1 cellular context compared by ENCODE assay signal in the genomic region with DNA sequence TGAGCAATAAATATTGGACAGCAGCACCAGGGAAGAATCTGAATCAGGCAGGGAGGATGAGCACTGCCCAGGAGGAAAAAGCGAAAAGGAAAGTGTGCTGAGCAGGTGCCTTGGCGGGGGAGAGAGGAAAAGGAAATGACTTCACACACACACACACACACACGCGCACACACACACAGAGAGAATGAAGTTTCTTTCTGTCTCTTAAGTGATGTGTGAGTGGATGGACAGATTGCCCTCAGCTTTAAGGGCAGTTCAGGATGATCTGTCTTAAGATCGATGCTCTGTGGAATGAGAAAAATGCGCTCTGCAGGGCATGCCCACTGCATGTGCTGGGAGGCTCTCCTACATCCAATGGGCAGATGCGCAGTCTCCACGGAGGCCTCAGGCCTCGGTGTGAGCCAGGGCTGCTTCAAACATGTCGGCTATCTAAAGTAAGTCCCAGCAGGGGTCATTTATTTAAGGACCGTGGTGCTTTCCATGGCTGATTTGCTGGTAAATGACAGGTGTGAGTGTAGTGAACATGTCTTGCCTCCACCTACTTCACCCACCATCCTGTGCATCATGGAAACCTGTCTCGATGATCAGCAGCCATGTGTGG.
TF ChIP-seq lines count a peak whose summit lies in the region.

No MANE protein-coding gene starts in this region.

TF ChIP-seq in K562, 482 proteins besides CTCF, POLR2A, EP300 and RAD21 (continued from another document and continues in another):
- TF ChIP-seq ETV6 (IDR thresholded peaks at IDR 0.05; ENCODE audit: borderline replicate concordance in 1 of 2, low read depth in 2 of 2, low read length in 1 of 2) (peak; percentile 42 to 53; a peak in 1 of 4 replicates), ETV6 (CRISPR knock-in tag; IDR thresholded peaks at IDR 0.05; ENCODE audit: borderline replicate concordance) (no peak), ZNF766 (CRISPR knock-in tag; conservative IDR thresholded peaks at IDR 0.05) (no peak), SMAD4 (CRISPR knock-in tag; conservative IDR thresholded peaks at IDR 0.05) (0 out of 2 replicates have a peak, but pooled peaks have one; percentile 12), JUN (IDR thresholded peaks at IDR 0.05; ENCODE audit: borderline replicate concordance, low read depth, low read length) (no peak), JUN (CRISPR knock-in tag; IDR thresholded peaks at IDR 0.05; ENCODE audit: borderline replicate concordance) (no peak), TRIM24 (IDR thresholded peaks at IDR 0.05) (no peak), FOXP1 (CRISPR knock-in tag; IDR thresholded peaks at IDR 0.05) (no peak), ZC3H4 (CRISPR knock-in tag; IDR thresholded peaks at IDR 0.05; ENCODE audit: borderline replicate concordance) (no peak), BCL6 (CRISPR knock-in tag; IDR thresholded peaks at IDR 0.05) (no peak), GABPB1 (CRISPR knock-in tag; IDR thresholded peaks at IDR 0.05) (peak; percentile 47; the same call in 1 of the 2 replicates), NR4A1 (CRISPR knock-in tag; IDR thresholded peaks at IDR 0.05) (no peak), NR4A1 (tag; IDR thresholded peaks at IDR 0.05) (peak; percentile 37; the same call in 1 of the 2 replicates), RBFOX2 (IDR thresholded peaks at IDR 0.05; ENCODE audit: low read depth, low read length) (no peak)
- TF ChIP-seq, protein P1, sequence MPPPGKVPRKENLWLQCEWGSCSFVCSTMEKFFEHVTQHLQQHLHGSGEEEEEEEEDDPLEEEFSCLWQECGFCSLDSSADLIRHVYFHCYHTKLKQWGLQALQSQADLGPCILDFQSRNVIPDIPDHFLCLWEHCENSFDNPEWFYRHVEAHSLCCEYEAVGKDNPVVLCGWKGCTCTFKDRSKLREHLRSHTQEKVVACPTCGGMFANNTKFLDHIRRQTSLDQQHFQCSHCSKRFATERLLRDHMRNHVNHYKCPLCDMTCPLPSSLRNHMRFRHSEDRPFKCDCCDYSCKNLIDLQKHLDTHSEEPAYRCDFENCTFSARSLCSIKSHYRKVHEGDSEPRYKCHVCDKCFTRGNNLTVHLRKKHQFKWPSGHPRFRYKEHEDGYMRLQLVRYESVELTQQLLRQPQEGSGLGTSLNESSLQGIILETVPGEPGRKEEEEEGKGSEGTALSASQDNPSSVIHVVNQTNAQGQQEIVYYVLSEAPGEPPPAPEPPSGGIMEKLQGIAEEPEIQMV (tag; conservative IDR thresholded peaks at IDR 0.05; ENCODE audit: low read depth), result no peak
- TF ChIP-seq, protein P2, sequence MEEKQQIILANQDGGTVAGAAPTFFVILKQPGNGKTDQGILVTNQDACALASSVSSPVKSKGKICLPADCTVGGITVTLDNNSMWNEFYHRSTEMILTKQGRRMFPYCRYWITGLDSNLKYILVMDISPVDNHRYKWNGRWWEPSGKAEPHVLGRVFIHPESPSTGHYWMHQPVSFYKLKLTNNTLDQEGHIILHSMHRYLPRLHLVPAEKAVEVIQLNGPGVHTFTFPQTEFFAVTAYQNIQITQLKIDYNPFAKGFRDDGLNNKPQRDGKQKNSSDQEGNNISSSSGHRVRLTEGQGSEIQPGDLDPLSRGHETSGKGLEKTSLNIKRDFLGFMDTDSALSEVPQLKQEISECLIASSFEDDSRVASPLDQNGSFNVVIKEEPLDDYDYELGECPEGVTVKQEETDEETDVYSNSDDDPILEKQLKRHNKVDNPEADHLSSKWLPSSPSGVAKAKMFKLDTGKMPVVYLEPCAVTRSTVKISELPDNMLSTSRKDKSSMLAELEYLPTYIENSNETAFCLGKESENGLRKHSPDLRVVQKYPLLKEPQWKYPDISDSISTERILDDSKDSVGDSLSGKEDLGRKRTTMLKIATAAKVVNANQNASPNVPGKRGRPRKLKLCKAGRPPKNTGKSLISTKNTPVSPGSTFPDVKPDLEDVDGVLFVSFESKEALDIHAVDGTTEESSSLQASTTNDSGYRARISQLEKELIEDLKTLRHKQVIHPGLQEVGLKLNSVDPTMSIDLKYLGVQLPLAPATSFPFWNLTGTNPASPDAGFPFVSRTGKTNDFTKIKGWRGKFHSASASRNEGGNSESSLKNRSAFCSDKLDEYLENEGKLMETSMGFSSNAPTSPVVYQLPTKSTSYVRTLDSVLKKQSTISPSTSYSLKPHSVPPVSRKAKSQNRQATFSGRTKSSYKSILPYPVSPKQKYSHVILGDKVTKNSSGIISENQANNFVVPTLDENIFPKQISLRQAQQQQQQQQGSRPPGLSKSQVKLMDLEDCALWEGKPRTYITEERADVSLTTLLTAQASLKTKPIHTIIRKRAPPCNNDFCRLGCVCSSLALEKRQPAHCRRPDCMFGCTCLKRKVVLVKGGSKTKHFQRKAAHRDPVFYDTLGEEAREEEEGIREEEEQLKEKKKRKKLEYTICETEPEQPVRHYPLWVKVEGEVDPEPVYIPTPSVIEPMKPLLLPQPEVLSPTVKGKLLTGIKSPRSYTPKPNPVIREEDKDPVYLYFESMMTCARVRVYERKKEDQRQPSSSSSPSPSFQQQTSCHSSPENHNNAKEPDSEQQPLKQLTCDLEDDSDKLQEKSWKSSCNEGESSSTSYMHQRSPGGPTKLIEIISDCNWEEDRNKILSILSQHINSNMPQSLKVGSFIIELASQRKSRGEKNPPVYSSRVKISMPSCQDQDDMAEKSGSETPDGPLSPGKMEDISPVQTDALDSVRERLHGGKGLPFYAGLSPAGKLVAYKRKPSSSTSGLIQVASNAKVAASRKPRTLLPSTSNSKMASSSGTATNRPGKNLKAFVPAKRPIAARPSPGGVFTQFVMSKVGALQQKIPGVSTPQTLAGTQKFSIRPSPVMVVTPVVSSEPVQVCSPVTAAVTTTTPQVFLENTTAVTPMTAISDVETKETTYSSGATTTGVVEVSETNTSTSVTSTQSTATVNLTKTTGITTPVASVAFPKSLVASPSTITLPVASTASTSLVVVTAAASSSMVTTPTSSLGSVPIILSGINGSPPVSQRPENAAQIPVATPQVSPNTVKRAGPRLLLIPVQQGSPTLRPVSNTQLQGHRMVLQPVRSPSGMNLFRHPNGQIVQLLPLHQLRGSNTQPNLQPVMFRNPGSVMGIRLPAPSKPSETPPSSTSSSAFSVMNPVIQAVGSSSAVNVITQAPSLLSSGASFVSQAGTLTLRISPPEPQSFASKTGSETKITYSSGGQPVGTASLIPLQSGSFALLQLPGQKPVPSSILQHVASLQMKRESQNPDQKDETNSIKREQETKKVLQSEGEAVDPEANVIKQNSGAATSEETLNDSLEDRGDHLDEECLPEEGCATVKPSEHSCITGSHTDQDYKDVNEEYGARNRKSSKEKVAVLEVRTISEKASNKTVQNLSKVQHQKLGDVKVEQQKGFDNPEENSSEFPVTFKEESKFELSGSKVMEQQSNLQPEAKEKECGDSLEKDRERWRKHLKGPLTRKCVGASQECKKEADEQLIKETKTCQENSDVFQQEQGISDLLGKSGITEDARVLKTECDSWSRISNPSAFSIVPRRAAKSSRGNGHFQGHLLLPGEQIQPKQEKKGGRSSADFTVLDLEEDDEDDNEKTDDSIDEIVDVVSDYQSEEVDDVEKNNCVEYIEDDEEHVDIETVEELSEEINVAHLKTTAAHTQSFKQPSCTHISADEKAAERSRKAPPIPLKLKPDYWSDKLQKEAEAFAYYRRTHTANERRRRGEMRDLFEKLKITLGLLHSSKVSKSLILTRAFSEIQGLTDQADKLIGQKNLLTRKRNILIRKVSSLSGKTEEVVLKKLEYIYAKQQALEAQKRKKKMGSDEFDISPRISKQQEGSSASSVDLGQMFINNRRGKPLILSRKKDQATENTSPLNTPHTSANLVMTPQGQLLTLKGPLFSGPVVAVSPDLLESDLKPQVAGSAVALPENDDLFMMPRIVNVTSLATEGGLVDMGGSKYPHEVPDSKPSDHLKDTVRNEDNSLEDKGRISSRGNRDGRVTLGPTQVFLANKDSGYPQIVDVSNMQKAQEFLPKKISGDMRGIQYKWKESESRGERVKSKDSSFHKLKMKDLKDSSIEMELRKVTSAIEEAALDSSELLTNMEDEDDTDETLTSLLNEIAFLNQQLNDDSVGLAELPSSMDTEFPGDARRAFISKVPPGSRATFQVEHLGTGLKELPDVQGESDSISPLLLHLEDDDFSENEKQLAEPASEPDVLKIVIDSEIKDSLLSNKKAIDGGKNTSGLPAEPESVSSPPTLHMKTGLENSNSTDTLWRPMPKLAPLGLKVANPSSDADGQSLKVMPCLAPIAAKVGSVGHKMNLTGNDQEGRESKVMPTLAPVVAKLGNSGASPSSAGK (IDR thresholded peaks at IDR 0.05), result peak; percentile 90
- TF ChIP-seq, protein P3, sequence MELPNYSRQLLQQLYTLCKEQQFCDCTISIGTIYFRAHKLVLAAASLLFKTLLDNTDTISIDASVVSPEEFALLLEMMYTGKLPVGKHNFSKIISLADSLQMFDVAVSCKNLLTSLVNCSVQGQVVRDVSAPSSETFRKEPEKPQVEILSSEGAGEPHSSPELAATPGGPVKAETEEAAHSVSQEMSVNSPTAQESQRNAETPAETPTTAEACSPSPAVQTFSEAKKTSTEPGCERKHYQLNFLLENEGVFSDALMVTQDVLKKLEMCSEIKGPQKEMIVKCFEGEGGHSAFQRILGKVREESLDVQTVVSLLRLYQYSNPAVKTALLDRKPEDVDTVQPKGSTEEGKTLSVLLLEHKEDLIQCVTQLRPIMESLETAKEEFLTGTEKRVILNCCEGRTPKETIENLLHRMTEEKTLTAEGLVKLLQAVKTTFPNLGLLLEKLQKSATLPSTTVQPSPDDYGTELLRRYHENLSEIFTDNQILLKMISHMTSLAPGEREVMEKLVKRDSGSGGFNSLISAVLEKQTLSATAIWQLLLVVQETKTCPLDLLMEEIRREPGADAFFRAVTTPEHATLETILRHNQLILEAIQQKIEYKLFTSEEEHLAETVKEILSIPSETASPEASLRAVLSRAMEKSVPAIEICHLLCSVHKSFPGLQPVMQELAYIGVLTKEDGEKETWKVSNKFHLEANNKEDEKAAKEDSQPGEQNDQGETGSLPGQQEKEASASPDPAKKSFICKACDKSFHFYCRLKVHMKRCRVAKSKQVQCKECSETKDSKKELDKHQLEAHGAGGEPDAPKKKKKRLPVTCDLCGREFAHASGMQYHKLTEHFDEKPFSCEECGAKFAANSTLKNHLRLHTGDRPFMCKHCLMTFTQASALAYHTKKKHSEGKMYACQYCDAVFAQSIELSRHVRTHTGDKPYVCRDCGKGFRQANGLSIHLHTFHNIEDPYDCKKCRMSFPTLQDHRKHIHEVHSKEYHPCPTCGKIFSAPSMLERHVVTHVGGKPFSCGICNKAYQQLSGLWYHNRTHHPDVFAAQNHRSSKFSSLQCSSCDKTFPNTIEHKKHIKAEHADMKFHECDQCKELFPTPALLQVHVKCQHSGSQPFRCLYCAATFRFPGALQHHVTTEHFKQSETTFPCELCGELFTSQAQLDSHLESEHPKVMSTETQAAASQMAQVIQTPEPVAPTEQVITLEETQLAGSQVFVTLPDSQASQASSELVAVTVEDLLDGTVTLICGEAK (IDR thresholded peaks at IDR 0.05), result peak; percentile 79
- TF ChIP-seq, protein P3 (CRISPR knock-in tag; IDR thresholded peaks at IDR 0.05), result no peak
- TF ChIP-seq, protein P4, sequence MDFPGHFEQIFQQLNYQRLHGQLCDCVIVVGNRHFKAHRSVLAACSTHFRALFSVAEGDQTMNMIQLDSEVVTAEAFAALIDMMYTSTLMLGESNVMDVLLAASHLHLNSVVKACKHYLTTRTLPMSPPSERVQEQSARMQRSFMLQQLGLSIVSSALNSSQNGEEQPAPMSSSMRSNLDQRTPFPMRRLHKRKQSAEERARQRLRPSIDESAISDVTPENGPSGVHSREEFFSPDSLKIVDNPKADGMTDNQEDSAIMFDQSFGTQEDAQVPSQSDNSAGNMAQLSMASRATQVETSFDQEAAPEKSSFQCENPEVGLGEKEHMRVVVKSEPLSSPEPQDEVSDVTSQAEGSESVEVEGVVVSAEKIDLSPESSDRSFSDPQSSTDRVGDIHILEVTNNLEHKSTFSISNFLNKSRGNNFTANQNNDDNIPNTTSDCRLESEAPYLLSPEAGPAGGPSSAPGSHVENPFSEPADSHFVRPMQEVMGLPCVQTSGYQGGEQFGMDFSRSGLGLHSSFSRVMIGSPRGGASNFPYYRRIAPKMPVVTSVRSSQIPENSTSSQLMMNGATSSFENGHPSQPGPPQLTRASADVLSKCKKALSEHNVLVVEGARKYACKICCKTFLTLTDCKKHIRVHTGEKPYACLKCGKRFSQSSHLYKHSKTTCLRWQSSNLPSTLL (IDR thresholded peaks at IDR 0.05), result no peak
- TF ChIP-seq, protein P5, sequence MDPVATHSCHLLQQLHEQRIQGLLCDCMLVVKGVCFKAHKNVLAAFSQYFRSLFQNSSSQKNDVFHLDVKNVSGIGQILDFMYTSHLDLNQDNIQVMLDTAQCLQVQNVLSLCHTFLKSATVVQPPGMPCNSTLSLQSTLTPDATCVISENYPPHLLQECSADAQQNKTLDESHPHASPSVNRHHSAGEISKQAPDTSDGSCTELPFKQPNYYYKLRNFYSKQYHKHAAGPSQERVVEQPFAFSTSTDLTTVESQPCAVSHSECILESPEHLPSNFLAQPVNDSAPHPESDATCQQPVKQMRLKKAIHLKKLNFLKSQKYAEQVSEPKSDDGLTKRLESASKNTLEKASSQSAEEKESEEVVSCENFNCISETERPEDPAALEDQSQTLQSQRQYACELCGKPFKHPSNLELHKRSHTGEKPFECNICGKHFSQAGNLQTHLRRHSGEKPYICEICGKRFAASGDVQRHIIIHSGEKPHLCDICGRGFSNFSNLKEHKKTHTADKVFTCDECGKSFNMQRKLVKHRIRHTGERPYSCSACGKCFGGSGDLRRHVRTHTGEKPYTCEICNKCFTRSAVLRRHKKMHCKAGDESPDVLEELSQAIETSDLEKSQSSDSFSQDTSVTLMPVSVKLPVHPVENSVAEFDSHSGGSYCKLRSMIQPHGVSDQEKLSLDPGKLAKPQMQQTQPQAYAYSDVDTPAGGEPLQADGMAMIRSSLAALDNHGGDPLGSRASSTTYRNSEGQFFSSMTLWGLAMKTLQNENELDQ (CRISPR knock-in tag; IDR thresholded peaks at IDR 0.05; ENCODE audit: borderline replicate concordance), result no peak
